ENCODE assay signal across 8 cellular contexts in genomic region chr7:5526190-5527037, GRCh38. TPM values are rescaled to one million over a fixed set of nuclear protein-coding genes. Genes with fewer than 3 reads are reported as not detected.
DNase-seq lines count a peak whose midpoint lies in the region; ATAC-seq and TF ChIP-seq lines count a peak whose summit lies in the region.

No MANE protein-coding gene starts in this region.

- no peak for TF ChIP-seq CTCF in lung (IDR thresholded peaks at IDR 0.05; ENCODE audit: control extremely low read depth, extremely low read depth)

- 53 to 56% methylated on average over 9 of the region's 9 CpGs for WGBS in lung, 2 donors

- ATAC-seq in central memory CD8-positive, alpha-beta T cell (replicated peaks; ENCODE audit: extremely low read depth, poor library complexity, severe bottlenecking), result no peak
- ATAC-seq in lung (ENCODE audit: insufficient read depth, low FRiP score), result no peak
- ATAC-seq in GM21786 (IDR thresholded peaks at IDR 0.05; ENCODE audit: unreplicated experiment), result no peak
- no peak for ATAC-seq in HG03432 (IDR thresholded peaks at IDR 0.05; ENCODE audit: unreplicated experiment)

- DNase-seq in stimulated activated CD4-positive, alpha-beta T cell treated with anti-CD3 and anti-CD28 coated beads, Interleukin-12 subunit alpha, Interleukin-12 subunit beta, amount 100 ng/mL, for 4 hours, result peak; percentile 46
- DNase-seq in stimulated activated CD4-positive, alpha-beta T cell treated with anti-CD3 and anti-CD28 coated beads, Interleukin-1b, Interleukin-23, amount 100 ng/mL, for 48 hours, result no peak
- DNase-seq in SKM-1 (lab: John Stamatoyannopoulos, UW; ENCODE audit: unreplicated experiment) (peak; percentile 28), lung (ENCODE audit: low spot score) (peak; percentile 39), superior temporal gyrus (ENCODE audit: extremely low spot score) (peak; percentile 14)
- DNase-seq in central memory CD8-positive, alpha-beta T cell (ENCODE audit: low spot score in 2 of 2), result no peak

- peaks cover 70% of the 10 kb centered on the region for H3K36me3 Mint-ChIP-seq in central memory CD8-positive, alpha-beta T cell (ENCODE audit: insufficient read depth)

- no peaks in the 10 kb centered on the region for H3K9me3 ChIP-seq in lung (ENCODE audit: control insufficient read depth in 2 of 2, insufficient read depth in 1 of 2, low read length in 1 of 2)

- no peaks in the 10 kb centered on the region for H3K27me3 ChIP-seq in lung (ENCODE audit: control insufficient read depth, insufficient read depth)

- no peaks in the 10 kb centered on the region for H3K9me3 Mint-ChIP-seq in central memory CD8-positive, alpha-beta T cell

- no peaks in the 10 kb centered on the region for H3K27me3 Mint-ChIP-seq in central memory CD8-positive, alpha-beta T cell

- peaks cover 47% of the 10 kb centered on the region for H3K4me1 Mint-ChIP-seq in central memory CD8-positive, alpha-beta T cell

- H3K27ac ChIP-seq in lung (ENCODE audit: low read depth in 1 of 2, low read length in 1 of 2), result peak overlapping the region; percentile 51 to 81

- H3K4me1 ChIP-seq in lung (ENCODE audit: control insufficient read depth in 2 of 2, insufficient read depth in 2 of 2, low read length in 2 of 2), result peaks cover 0 to 6% of the 10 kb centered on the region in 2 donors

- H3K36me3 ChIP-seq in lung (ENCODE audit: control insufficient read depth in 2 of 2, insufficient read depth in 2 of 2, low read length in 2 of 2), result peaks cover 17 to 32% of the 10 kb centered on the region in 2 donors

- H3K27ac Mint-ChIP-seq in central memory CD8-positive, alpha-beta T cell (ENCODE audit: low read depth), result peak overlapping the region; percentile 96

- H3K4me3 ChIP-seq in lung, result no peak overlapping the region

- peak overlapping the region; percentile 99 for H3K4me3 Mint-ChIP-seq in central memory CD8-positive, alpha-beta T cell

RNA-seq across cellular contexts. Expression of gene ACTB, which starts 4.0 kb away (rescaled TPM):
- 1,000 to 10,000 TPM; 2,572 to 6,510 TPM for total RNA-seq in lung
- over 10,000 TPM in 1 of 2 donors, 1,000 to 10,000 TPM in 1; 8,913 to 10,569 TPM for polyA plus RNA-seq in lung

RNA-seq across cellular contexts. Expression of gene FBXL18, which starts 12.8 kb away (rescaled TPM):
- 10 to 100 TPM in 1 of 2 donors, 1 to 10 TPM in 1; 3.3 to 13.4 TPM for total RNA-seq in lung
- 1 to 10 TPM; 2.3 to 3.5 TPM for polyA plus RNA-seq in lung

Comparison
In these comparisons a context has a peak if more than half of its experiments do, and no peak if none do; other contexts are left out.
1. DNase-seq: peak in stimulated activated CD4-positive, alpha-beta T cell treated with anti-CD3 and anti-CD28 coated beads, Interleukin-12 subunit alpha, Interleukin-12 subunit beta, amount 100 ng/mL, for 4 hours (single experiment), SKM-1 (single experiment), lung (single experiment) and superior temporal gyrus (single experiment); none in stimulated activated CD4-positive, alpha-beta T cell treated with anti-CD3 and anti-CD28 coated beads, Interleukin-1b, Interleukin-23, amount 100 ng/mL, for 48 hours (single experiment) and central memory CD8-positive, alpha-beta T cell (0 of 2).